ENCODE assay signal across 22 cellular contexts in genomic region chr13:48496271-48496670, GRCh38. TPM values are rescaled to one million over a fixed set of nuclear protein-coding genes. Genes with fewer than 3 reads are reported as not detected.
A peak's percentile ranks its signal among the peaks of the same experiment; 100 is the strongest.
DNase-seq lines count a peak whose midpoint lies in the region; ATAC-seq and TF ChIP-seq lines count a peak whose summit lies in the region.
"Had no signal": no experiment of that assay in that cellular context is flagged by ENCODE, and none has a peak within 500 bp of the region (broad histone marks: within the 10 kb centered on the region; RNA-seq: fewer than 3 reads in every experiment).

No MANE protein-coding gene starts in this region.

- H3K4me2 ChIP-seq in hepatocyte: peak overlapping the region; percentile 18

- peak overlapping the region; percentile 16 for H3K4me3 Mint-ChIP-seq in activated naive CD4-positive, alpha-beta T cell treated with anti-CD3 and anti-CD28 coated beads, Interleukin-2, amount 50 U/mL, for 24 hours
- H3K4me3 Mint-ChIP-seq: activated B cell treated with CpG ODN at 0.5 μM for 24 hours had no signal

- no peaks in the 10 kb centered on the region for H3K36me3 Mint-ChIP-seq in activated naive CD4-positive, alpha-beta T cell treated with anti-CD3 and anti-CD28 coated beads, Interleukin-2, amount 50 U/mL, for 24 hours

- 74% methylated on average over 3 of the region's 3 CpGs for WGBS in hepatocyte (ENCODE audit: low lambda C conversion rate, missing lambda C conversion rate)

- H4K20me1 ChIP-seq in hepatocyte (ENCODE audit: insufficient read depth, poor library complexity, severe bottlenecking): no peaks in the 10 kb centered on the region

- H3K4me1 Mint-ChIP-seq in activated naive CD4-positive, alpha-beta T cell treated with anti-CD3 and anti-CD28 coated beads, Interleukin-2, amount 50 U/mL, for 24 hours: peaks cover 15% of the 10 kb centered on the region

- no peaks in the 10 kb centered on the region for H3K9me3 Mint-ChIP-seq in activated naive CD4-positive, alpha-beta T cell treated with anti-CD3 and anti-CD28 coated beads, Interleukin-2, amount 50 U/mL, for 24 hours
- H3K9me3 Mint-ChIP-seq: activated B cell treated with CpG ODN at 0.5 μM for 24 hours had no signal

- H2AFZ ChIP-seq in hepatocyte: no peak overlapping the region

- H3K27me3 Mint-ChIP-seq in activated naive CD4-positive, alpha-beta T cell treated with anti-CD3 and anti-CD28 coated beads, Interleukin-2, amount 50 U/mL, for 24 hours: no peaks in the 10 kb centered on the region

- H3K36me3 ChIP-seq in hepatocyte (replicated peaks; ENCODE audit: insufficient read depth, low read depth): no peaks in the 10 kb centered on the region
- H3K36me3 ChIP-seq: SJCRH30 had no signal

- TF ChIP-seq CTCF in hepatocyte (IDR thresholded peaks at IDR 0.05; ENCODE audit: poor library complexity): no peak

- H3K9me3 ChIP-seq in hepatocyte (ENCODE audit: low read depth): no peaks in the 10 kb centered on the region
- H3K9me3 ChIP-seq: esophagus muscularis mucosa, SJCRH30 had no signal

- ATAC-seq in GM21786 (IDR thresholded peaks at IDR 0.05; ENCODE audit: unreplicated experiment): no peak
- ATAC-seq: left colon, PC-3 had no signal

- no peaks in the 10 kb centered on the region for H3K9me2 ChIP-seq in hepatocyte (replicated peaks; ENCODE audit: insufficient read depth)

- H3K27ac ChIP-seq in hepatocyte: no peak overlapping the region
- H3K27ac ChIP-seq: esophagus muscularis mucosa, SJCRH30 had no signal

- H3K27ac Mint-ChIP-seq in activated naive CD4-positive, alpha-beta T cell treated with anti-CD3 and anti-CD28 coated beads, Interleukin-2, amount 50 U/mL, for 24 hours: no peak overlapping the region
- H3K27ac Mint-ChIP-seq: activated B cell treated with CpG ODN at 0.5 μM for 24 hours had no signal

- no peak overlapping the region for H3K4me3 ChIP-seq in hepatocyte
- H3K4me3 ChIP-seq: esophagus muscularis mucosa, SJCRH30 had no signal

- H3K4me1 ChIP-seq in hepatocyte (ENCODE audit: insufficient read depth): no peaks in the 10 kb centered on the region

- DNase-seq in activated naive CD4-positive, alpha-beta T cell treated with anti-CD3 and anti-CD28 coated beads, Interleukin-2, amount 50 U/mL, for 16 hours: no peak
- DNase-seq in NCI-H69 (lab: John Stamatoyannopoulos, UW): peak; percentile 12
- DNase-seq in hepatocyte (ENCODE audit: low spot score): no peak
- DNase-seq in ureter (ENCODE audit: low spot score): no peak
- no peak for DNase-seq in C1 segment of cervical spinal cord (lab: John Stamatoyannopoulos, UW)
- DNase-seq: activated B cell treated with CpG ODN at 0.5 μM for 24 hours; activated effector memory CD4-positive, alpha-beta T cell treated with anti-CD3 and anti-CD28 coated beads, Interleukin-2, amount 50 U/mL, for 16 hours; anterior cingulate cortex; Calu3; central memory CD4-positive, alpha-beta T cell; GOT3; KG1; left colon; NCI-H1105; NCI-H526; occipital lobe; PC-3; stimulated activated CD4-positive, alpha-beta T cell treated with anti-CD3 and anti-CD28 coated beads, Interleukin-12 subunit alpha, Interleukin-12 subunit beta, amount 100 ng/mL, for 4 hours had no signal

- no peaks in the 10 kb centered on the region for H3K27me3 ChIP-seq in hepatocyte
- H3K27me3 ChIP-seq: esophagus muscularis mucosa, SJCRH30 had no signal

- H3K79me2 ChIP-seq in hepatocyte: no peaks in the 10 kb centered on the region

RNA-seq across cellular contexts. Expression of gene RCBTB2, which starts 36.6 kb away (rescaled TPM):
- 12.2 TPM in 2 replicates for total RNA-seq in hepatocyte
- polyA plus RNA-seq in hepatocyte: 8.0 and 8.8 TPM in 2 replicates
- 11.5 TPM for total RNA-seq in ureter
